Comparison of ENCODE assay signal across 19 cellular contexts in genomic region chr4:118749347-118749988, GRCh38.
DNase-seq lines count a peak whose midpoint lies in the region; ATAC-seq and TF ChIP-seq lines count a peak whose summit lies in the region.
"Had no signal": no experiment of that assay in that cellular context is flagged by ENCODE, and none has a peak within 500 bp of the region (broad histone marks: within the 10 kb centered on the region; RNA-seq: fewer than 3 reads in every experiment).

No MANE protein-coding gene starts in this region.

- H3K27ac ChIP-seq in HEK293 (ENCODE audit: extremely low read depth, low read depth, low read length) (no peak overlapping the region), esophagus muscularis mucosa (replicated peaks in 1 of 4) (peak overlapping the region; percentile 76 to 87 (median 84)), ovary (peak overlapping the region in 1 of 2 donors; percentile 53)

- H3K4me1 ChIP-seq in HEK293 (ENCODE audit: control insufficient read depth, insufficient read depth, low read length) (no peaks in the 10 kb centered on the region), esophagus muscularis mucosa (peaks cover 45 to 91% (median 81%) of the 10 kb centered on the region in 4 donors), ovary (ENCODE audit: insufficient read depth) (peaks cover 11% of the 10 kb centered on the region)

- H3K27me3 ChIP-seq in esophagus muscularis mucosa (no peaks in the 10 kb centered on the region), ovary (no peaks in the 10 kb centered on the region)

- H3K9me3 Mint-ChIP-seq in activated T-cell treated with anti-CD3 and anti-CD28 coated beads, Interleukin-2, amount 50 U/mL, for 24 hours = no peaks in the 10 kb centered on the region
- H3K9me3 Mint-ChIP-seq: activated CD8-positive, alpha-beta T cell treated with anti-CD3 and anti-CD28 coated beads for 36 hours; activated naive CD4-positive, alpha-beta T cell treated with anti-CD3 and anti-CD28 coated beads, Interleukin-2, amount 50 U/mL, for 72 hours; brain had no signal

- H3K4me1 Mint-ChIP-seq in activated T-cell treated with anti-CD3 and anti-CD28 coated beads, Interleukin-2, amount 50 U/mL, for 24 hours (ENCODE audit: low read depth) = no peaks in the 10 kb centered on the region

- CTCF ChIA-PET in HEK293 (lab: Yijun Ruan, JAX) = no interaction called here

- POLR2A ChIA-PET in HEK293 (lab: Yijun Ruan, JAX) = no interaction called here

- DNase-seq in NCI-H1417 treated with DMSO at 0.1 percent for 48 hours (lab: John Stamatoyannopoulos, UW) = peak; percentile 31
- no peak for DNase-seq in esophagus muscularis mucosa (ENCODE audit: extremely low spot score)
- no peak for DNase-seq in ovary
- DNase-seq in DMS79 treated with DMSO at 0.1 percent for 48 hours (lab: John Stamatoyannopoulos, UW) = no peak
- DNase-seq in activated T-cell treated with anti-CD3 and anti-CD28 coated beads, Interleukin-2, amount 50 U/mL, for 24 hours = no peak
- DNase-seq: activated CD8-positive, alpha-beta T cell treated with anti-CD3 and anti-CD28 coated beads for 36 hours; activated T-cell treated with anti-CD3 and anti-CD28 coated beads, Interleukin-2, amount 50 U/mL, for 48 hours; dermis blood vessel endothelial cell; foreskin melanocyte; left cardiac atrium; occipital lobe; stimulated activated CD4-positive, alpha-beta T cell treated with anti-CD3 and anti-CD28 coated beads, Interleukin-4, amount 100 ng/mL, for 1 hour; T-helper 2 cell had no signal

- H3K36me3 ChIP-seq in HEK293 (ENCODE audit: control insufficient read depth in 2 of 2, insufficient read depth in 1 of 2, low read length in 2 of 2) (peaks cover 0 to 36% of the 10 kb centered on the region in 2 experiments; a peak in 1 of 3 replicates), esophagus muscularis mucosa (peaks cover 0 to 25% (median 9%) of the 10 kb centered on the region in 4 donors), ovary (no peaks in the 10 kb centered on the region)

- 64% methylated on average over 5 of the region's 5 CpGs for WGBS in esophagus muscularis mucosa
- WGBS in ovary, 3 donors = 11 to 19% (median 11%) methylated on average over 5 of the region's 5 CpGs

- H3K27me3 Mint-ChIP-seq in activated T-cell treated with anti-CD3 and anti-CD28 coated beads, Interleukin-2, amount 50 U/mL, for 24 hours = no peaks in the 10 kb centered on the region
- H3K27me3 Mint-ChIP-seq: activated CD8-positive, alpha-beta T cell treated with anti-CD3 and anti-CD28 coated beads for 36 hours; brain had no signal

- H3K9me3 ChIP-seq in HEK293 (ENCODE audit: control insufficient read depth, insufficient read depth, low read depth, low read length) (no peaks in the 10 kb centered on the region), esophagus muscularis mucosa (no peaks in the 10 kb centered on the region), ovary (no peaks in the 10 kb centered on the region)

- TF ChIP-seq EP300 in esophagus muscularis mucosa (IDR thresholded peaks at IDR 0.05) (no peak), ovary (IDR thresholded peaks at IDR 0.05) (no peak)

- H3K4me3 ChIP-seq in HEK293 (ENCODE audit: low read depth, low read length) (no peak overlapping the region), esophagus muscularis mucosa (peak overlapping the region; percentile 17 to 33 (median 30)), ovary (peak overlapping the region; percentile 4)
- H3K4me3 ChIP-seq: K562 had no signal

- no peak overlapping the region for H3K4me3 Mint-ChIP-seq in activated T-cell treated with anti-CD3 and anti-CD28 coated beads, Interleukin-2, amount 50 U/mL, for 24 hours
- H3K4me3 Mint-ChIP-seq: activated CD8-positive, alpha-beta T cell treated with anti-CD3 and anti-CD28 coated beads for 36 hours; brain had no signal

- intact Hi-C loops in esophagus muscularis mucosa (cut with DNase I) (loop anchor here (10.0 kb wide), 1 partner anchor 135 kb away; the partner anchor contains the start of gene SYNPO2), ovary (cut with DNase I) (loop anchor here (10.0 kb wide), 4 partner anchors 135 to 275 kb away; partner anchors contain the start of gene SYNPO2 (in 1 of the 4))

- no peak for ATAC-seq in HG03108 (IDR thresholded peaks at IDR 0.05; ENCODE audit: unreplicated experiment)
- no peak for ATAC-seq in HG02870 (IDR thresholded peaks at IDR 0.05; ENCODE audit: unreplicated experiment)
- ATAC-seq: activated CD8-positive, alpha-beta T cell treated with anti-CD3 and anti-CD28 coated beads for 36 hours; activated naive CD4-positive, alpha-beta T cell treated with anti-CD3 and anti-CD28 coated beads, Interleukin-2, amount 50 U/mL, for 72 hours; K562 had no signal

- TF ChIP-seq POLR2A in esophagus muscularis mucosa (IDR thresholded peaks at IDR 0.05; ENCODE audit: low read depth) (no peak), ovary (IDR thresholded peaks at IDR 0.05) (no peak)

- TF ChIP-seq CTCF in HEK293 (tag by site-specific recombination; IDR thresholded peaks at IDR 0.05) (no peak), esophagus muscularis mucosa (IDR thresholded peaks at IDR 0.05) (no peak), ovary (IDR thresholded peaks at IDR 0.05) (no peak)

- H3K27ac Mint-ChIP-seq in activated T-cell treated with anti-CD3 and anti-CD28 coated beads, Interleukin-2, amount 50 U/mL, for 24 hours = no peak overlapping the region
- H3K27ac Mint-ChIP-seq: activated CD8-positive, alpha-beta T cell treated with anti-CD3 and anti-CD28 coated beads for 36 hours; activated naive CD4-positive, alpha-beta T cell treated with anti-CD3 and anti-CD28 coated beads, Interleukin-2, amount 50 U/mL, for 72 hours; brain had no signal

- peaks cover 63% of the 10 kb centered on the region for H3K36me3 Mint-ChIP-seq in activated T-cell treated with anti-CD3 and anti-CD28 coated beads, Interleukin-2, amount 50 U/mL, for 24 hours (ENCODE audit: low read depth)

TF ChIP-seq in HEK293, 187 proteins besides CTCF, POLR2A, EP300 and RAD21:
- TF ChIP-seq MYNN (tag by site-specific recombination; IDR thresholded peaks at IDR 0.05; ENCODE audit: borderline replicate concordance) (no peak), ZIC2 (tag by site-specific recombination; IDR thresholded peaks at IDR 0.05) (peak; percentile 25; the same call in 1 of the 2 replicates)
- TF ChIP-seq, protein P1, sequence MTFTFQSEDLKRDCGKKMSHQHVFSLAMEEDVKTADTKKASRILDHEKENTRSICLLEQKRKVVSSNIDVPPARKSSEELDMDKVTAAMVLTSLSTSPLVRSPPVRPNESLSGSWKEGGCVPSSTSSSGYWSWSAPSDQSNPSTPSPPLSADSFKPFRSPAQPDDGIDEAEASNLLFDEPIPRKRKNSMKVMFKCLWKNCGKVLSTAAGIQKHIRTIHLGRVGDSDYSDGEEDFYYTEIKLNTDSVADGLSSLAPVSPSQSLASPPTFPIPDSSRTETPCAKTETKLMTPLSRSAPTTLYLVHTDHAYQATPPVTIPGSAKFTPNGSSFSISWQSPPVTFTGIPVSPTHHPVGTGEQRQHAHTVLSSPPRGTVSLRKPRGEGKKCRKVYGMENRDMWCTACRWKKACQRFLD (tag by site-specific recombination; IDR thresholded peaks at IDR 0.05) = no peak
TF ChIP-seq in HEK293: peak in this region for 1.
